In genomic region chrX:135421537-135421931, GRCh38 we compare ENCODE assay signal across 8 cellular contexts. TPM values are rescaled to one million over a fixed set of nuclear protein-coding genes. Genes with fewer than 3 reads are reported as not detected.
DNase-seq lines count a peak whose midpoint lies in the region; ATAC-seq and TF ChIP-seq lines count a peak whose summit lies in the region.

No MANE protein-coding gene starts in this region.

- CTCF ChIA-PET in activated CD8-positive, alpha-beta memory T cell treated with anti-CD3 and anti-CD28 coated beads, Interleukin-2, amount 10 ng/mL, durations not matched to agents 7 days and 5 days (lab: Charles Lee): interaction anchor here (1.5 kb wide), 1 partner anchor 19 kb away, joined by 3 read pairs; no protein-coding TSS in a partner anchor

- no peaks in the 10 kb centered on the region for H3K36me3 Mint-ChIP-seq in activated CD8-positive, alpha-beta memory T cell treated with anti-CD3 and anti-CD28 coated beads, Interleukin-2, amount 10 ng/mL, durations not matched to agents 7 days and 5 days
- H3K36me3 Mint-ChIP-seq in endodermal cell (ENCODE audit: low read depth): no peaks in the 10 kb centered on the region

- TF ChIP-seq CTCF in endodermal cell (conservative IDR thresholded peaks at IDR 0.05): no peak

- H3K4me1 Mint-ChIP-seq in activated CD8-positive, alpha-beta memory T cell treated with anti-CD3 and anti-CD28 coated beads, Interleukin-2, amount 10 ng/mL, durations not matched to agents 7 days and 5 days: peaks cover 4% of the 10 kb centered on the region
- H3K4me1 Mint-ChIP-seq in endodermal cell: peaks cover 4% of the 10 kb centered on the region

- H3K4me1 ChIP-seq in BLaER1: peaks cover 29% of the 10 kb centered on the region
- no peaks in the 10 kb centered on the region for H3K4me1 ChIP-seq in endodermal cell (ENCODE audit: control insufficient read depth, insufficient read depth, low read length)
- no peaks in the 10 kb centered on the region for H3K4me1 ChIP-seq in mononuclear cell (ENCODE audit: insufficient read depth, low read length)

- no peak overlapping the region for H3K27ac ChIP-seq in BLaER1
- H3K27ac ChIP-seq in endodermal cell (ENCODE audit: low read depth, low read length): no peak overlapping the region

- H3K9me3 ChIP-seq in BLaER1 (no peaks in the 10 kb centered on the region), endodermal cell (ENCODE audit: control insufficient read depth, low read length) (no peaks in the 10 kb centered on the region), mononuclear cell (ENCODE audit: low read depth, low read length) (no peaks in the 10 kb centered on the region)

- 7% methylated on average over 20 of the region's 29 CpGs; no CpG with 5 or more reads in 1 of the 2 experiments for WGBS in endodermal cell (ENCODE audit: insufficient coverage in 1 of 2, insufficient read length in 1 of 2), 2 experiments

- H3K9me3 Mint-ChIP-seq in activated CD8-positive, alpha-beta memory T cell treated with anti-CD3 and anti-CD28 coated beads, Interleukin-2, amount 10 ng/mL, durations not matched to agents 7 days and 5 days (ENCODE audit: low read depth): no peaks in the 10 kb centered on the region
- H3K9me3 Mint-ChIP-seq in endodermal cell: peaks cover 47% of the 10 kb centered on the region

- H3K36me3 ChIP-seq in BLaER1: no peaks in the 10 kb centered on the region
- H3K36me3 ChIP-seq in endodermal cell (ENCODE audit: control insufficient read depth, insufficient read depth, low read length): no peaks in the 10 kb centered on the region

- ATAC-seq in GM19397 (IDR thresholded peaks at IDR 0.05; ENCODE audit: unreplicated experiment): peak; percentile 93
- peak; percentile 73 for ATAC-seq in HG03520 (IDR thresholded peaks at IDR 0.05; ENCODE audit: unreplicated experiment)
- peak; percentile 92 for ATAC-seq in activated CD8-positive, alpha-beta memory T cell treated with anti-CD3 and anti-CD28 coated beads, Interleukin-2, amount 10 ng/mL, durations not matched to agents 7 days and 5 days

- no peaks in the 10 kb centered on the region for H4K20me1 ChIP-seq in BLaER1

- H3K4me3 ChIP-seq in BLaER1: peak overlapping the region; percentile 68
- H3K4me3 ChIP-seq in endodermal cell (ENCODE audit: low read length): no peak overlapping the region
- H3K4me3 ChIP-seq in mononuclear cell (ENCODE audit: low read length): peak overlapping the region; percentile 19

- DNase-seq in NCI-H82 (lab: John Stamatoyannopoulos, UW) (peak; percentile 93), endodermal cell (peak; percentile 94)
- peak; percentile 90 for DNase-seq in activated CD8-positive, alpha-beta memory T cell treated with anti-CD3 and anti-CD28 coated beads, Interleukin-2, amount 10 ng/mL, durations not matched to agents 7 days and 5 days
- DNase-seq in stimulated activated CD8-positive, alpha-beta memory T cell treated with anti-CD3 and anti-CD28 coated beads, Interleukin-15, amount 100 ng/mL, for 48 hours (ENCODE audit: low read depth in 2 of 2): peak; percentile 75

- peak overlapping the region; percentile 53; the same call in 1 of the 2 replicates for H3K4me2 ChIP-seq in BLaER1

- H3K27me3 ChIP-seq in BLaER1: peaks cover 59% of the 10 kb centered on the region
- no peaks in the 10 kb centered on the region for H3K27me3 ChIP-seq in endodermal cell (ENCODE audit: control insufficient read depth, insufficient read depth, low read length, poor library complexity, severe bottlenecking)
- H3K27me3 ChIP-seq in mononuclear cell (ENCODE audit: insufficient read depth, low read length): no peaks in the 10 kb centered on the region

- H3K9ac ChIP-seq in BLaER1: no peak overlapping the region
- no peak overlapping the region for H3K9ac ChIP-seq in endodermal cell (ENCODE audit: extremely low read depth, low read length, poor library complexity, severe bottlenecking)

- peaks cover 6% of the 10 kb centered on the region for H3K27me3 Mint-ChIP-seq in activated CD8-positive, alpha-beta memory T cell treated with anti-CD3 and anti-CD28 coated beads, Interleukin-2, amount 10 ng/mL, durations not matched to agents 7 days and 5 days
- peaks cover 7% of the 10 kb centered on the region for H3K27me3 Mint-ChIP-seq in endodermal cell (ENCODE audit: insufficient read depth)

- H3K27ac Mint-ChIP-seq in activated CD8-positive, alpha-beta memory T cell treated with anti-CD3 and anti-CD28 coated beads, Interleukin-2, amount 10 ng/mL, durations not matched to agents 7 days and 5 days: no peak overlapping the region
- no peak overlapping the region for H3K27ac Mint-ChIP-seq in endodermal cell

- peak overlapping the region; percentile 70 for H3K4me3 Mint-ChIP-seq in activated CD8-positive, alpha-beta memory T cell treated with anti-CD3 and anti-CD28 coated beads, Interleukin-2, amount 10 ng/mL, durations not matched to agents 7 days and 5 days
- H3K4me3 Mint-ChIP-seq in endodermal cell: peak overlapping the region; percentile 30

RNA-seq across cellular contexts. Expression of gene SMIM10L2A, which starts 0.2 kb away (rescaled TPM):
- total RNA-seq in activated CD8-positive, alpha-beta memory T cell treated with anti-CD3 and anti-CD28 coated beads, Interleukin-2, amount 10 ng/mL, durations not matched to agents 7 days and 5 days: under 1 TPM; 0.38 to 0.82 TPM
- 1 to 10 TPM; 3.8 to 6.1 TPM for total RNA-seq in endodermal cell
- 4.1 TPM for polyA plus RNA-seq in endodermal cell (2013, experiment 1 of 2)
- polyA plus RNA-seq in endodermal cell (2013, experiment 2 of 2): 3.4 TPM
- total RNA-seq in mononuclear cell: 0.31 TPM
